ENCODE assay signal across 1 cellular context in genomic region chr4:3251691-3252479, GRCh38.
TF ChIP-seq lines count a peak whose summit lies in the region.

No MANE protein-coding gene starts in this region.

TF ChIP-seq in H1, 55 proteins besides CTCF, POLR2A, EP300 and RAD21:
- TF ChIP-seq ASH2L (IDR thresholded peaks at IDR 0.05; ENCODE audit: low read length) (no peak), SUZ12 (IDR thresholded peaks at IDR 0.05; ENCODE audit: low read length) (no peak), SIRT6 (IDR thresholded peaks at IDR 0.05; ENCODE audit: low read length) (no peak), SAP30 (IDR thresholded peaks at IDR 0.05; ENCODE audit: insufficient read depth, insufficient replicate concordance, low read length) (no peak), TBP (IDR thresholded peaks at IDR 0.05; ENCODE audit: low read depth, low read length) (no peak), TAF7 (optimal IDR thresholded peaks at IDR 0.05; ENCODE audit: borderline replicate concordance, low read depth, low read length) (no peak), ATF2 (IDR thresholded peaks at IDR 0.05; ENCODE audit: low read length) (no peak), SIX5 (IDR thresholded peaks at IDR 0.05; ENCODE audit: low read depth, low read length) (no peak), E2F6 (IDR thresholded peaks at IDR 0.05) (no peak), KDM5A (IDR thresholded peaks at IDR 0.05; ENCODE audit: low read length) (no peak), ATF3 (IDR thresholded peaks at IDR 0.05; ENCODE audit: insufficient read depth, low read depth, low read length) (no peak), GABPA (IDR thresholded peaks at IDR 0.05; ENCODE audit: borderline replicate concordance, insufficient read depth, low read length) (no peak)
